In genomic region chr3:110886514-110886913, GRCh38 we compare ENCODE assay signal across 24 cellular contexts.
DNase-seq lines count a peak whose midpoint lies in the region; ATAC-seq and TF ChIP-seq lines count a peak whose summit lies in the region.
"Had no signal": no experiment of that assay in that cellular context is flagged by ENCODE, and none has a peak within 500 bp of the region (broad histone marks: within the 10 kb centered on the region; RNA-seq: fewer than 3 reads in every experiment).

No MANE protein-coding gene starts in this region.

- peaks cover 13% of the 10 kb centered on the region for H3K4me1 ChIP-seq in neuron (ENCODE audit: insufficient read depth, low read length)
- H3K4me1 ChIP-seq: BLaER1 had no signal

- no peaks in the 10 kb centered on the region for H3K27me3 Mint-ChIP-seq in CD14-positive monocyte (ENCODE audit: low read depth in 3 of 3)
- peaks cover 3% of the 10 kb centered on the region for H3K27me3 Mint-ChIP-seq in activated T-helper 2 cell treated with anti-CD3 and anti-CD28 coated beads, Interferon-gamma antibody, Interleukin-2, Interleukin-4, amounts not matched to agents 10 μg/mL and 5 μg/mL and 100 μg/mL, durations not matched to agents 14 hours and 24 hours and 36 hours (ENCODE audit: low read depth)
- no peaks in the 10 kb centered on the region for H3K27me3 Mint-ChIP-seq in activated CD8-positive, alpha-beta T cell treated with anti-CD3 and anti-CD28 coated beads for 36 hours
- H3K27me3 Mint-ChIP-seq: CD4-positive, alpha-beta T cell had no signal

- peaks cover 3 to 16% (median 4%) of the 10 kb centered on the region in 7 donors for H3K9me3 Mint-ChIP-seq in CD14-positive monocyte
- H3K9me3 Mint-ChIP-seq in activated T-helper 2 cell treated with anti-CD3 and anti-CD28 coated beads, Interferon-gamma antibody, Interleukin-2, Interleukin-4, amounts not matched to agents 10 μg/mL and 5 μg/mL and 100 μg/mL, durations not matched to agents 14 hours and 24 hours and 36 hours: no peaks in the 10 kb centered on the region
- H3K9me3 Mint-ChIP-seq in activated CD8-positive, alpha-beta T cell treated with anti-CD3 and anti-CD28 coated beads for 36 hours: no peaks in the 10 kb centered on the region
- H3K9me3 Mint-ChIP-seq: CD4-positive, alpha-beta T cell; HFFc6 had no signal

- CTCF ChIA-PET in activated CD8-positive, alpha-beta T cell treated with anti-CD3 and anti-CD28 coated beads for 36 hours (lab: Charles Lee): no interaction called here

- ATAC-seq in activated CD8-positive, alpha-beta T cell treated with anti-CD3 and anti-CD28 coated beads for 36 hours: no peak
- no peak for ATAC-seq in HG02678 (IDR thresholded peaks at IDR 0.05; ENCODE audit: unreplicated experiment)
- ATAC-seq: GM12878 had no signal

- no peaks in the 10 kb centered on the region for H3K27me3 ChIP-seq in neuron (ENCODE audit: insufficient read depth, low read length)
- H3K27me3 ChIP-seq: BLaER1, MG63 had no signal

- no peak overlapping the region for H3K4me3 Mint-ChIP-seq in CD14-positive monocyte
- no peak overlapping the region for H3K4me3 Mint-ChIP-seq in activated T-helper 2 cell treated with anti-CD3 and anti-CD28 coated beads, Interferon-gamma antibody, Interleukin-2, Interleukin-4, amounts not matched to agents 10 μg/mL and 5 μg/mL and 100 μg/mL, durations not matched to agents 14 hours and 24 hours and 36 hours (ENCODE audit: low read depth)
- H3K4me3 Mint-ChIP-seq in activated CD8-positive, alpha-beta T cell treated with anti-CD3 and anti-CD28 coated beads for 36 hours: no peak overlapping the region
- H3K4me3 Mint-ChIP-seq: CD4-positive, alpha-beta T cell; HFFc6 had no signal

- no peaks in the 10 kb centered on the region for H3K4me1 Mint-ChIP-seq in CD14-positive monocyte
- H3K4me1 Mint-ChIP-seq in activated T-helper 2 cell treated with anti-CD3 and anti-CD28 coated beads, Interferon-gamma antibody, Interleukin-2, Interleukin-4, amounts not matched to agents 10 μg/mL and 5 μg/mL and 100 μg/mL, durations not matched to agents 14 hours and 24 hours and 36 hours (ENCODE audit: low read depth): no peaks in the 10 kb centered on the region
- H3K4me1 Mint-ChIP-seq in activated CD8-positive, alpha-beta T cell treated with anti-CD3 and anti-CD28 coated beads for 36 hours (ENCODE audit: low read depth): no peaks in the 10 kb centered on the region

- intact Hi-C loops in CD14-positive monocyte (cut with micrococcal nuclease): no loop called here
- intact Hi-C loops in activated T-helper 2 cell treated with anti-CD3 and anti-CD28 coated beads, Interferon-gamma antibody, Interleukin-2, Interleukin-4, amounts not matched to agents 10 μg/mL and 5 μg/mL and 100 μg/mL, durations not matched to agents 14 hours and 24 hours and 36 hours (cut with micrococcal nuclease): no loop called here
- intact Hi-C loops in activated CD8-positive, alpha-beta T cell treated with anti-CD3 and anti-CD28 coated beads for 36 hours (cut with micrococcal nuclease): no loop called here

- H3K36me3 Mint-ChIP-seq in CD14-positive monocyte: no peaks in the 10 kb centered on the region
- H3K36me3 Mint-ChIP-seq in activated T-helper 2 cell treated with anti-CD3 and anti-CD28 coated beads, Interferon-gamma antibody, Interleukin-2, Interleukin-4, amounts not matched to agents 10 μg/mL and 5 μg/mL and 100 μg/mL, durations not matched to agents 14 hours and 24 hours and 36 hours (ENCODE audit: low read depth): no peaks in the 10 kb centered on the region
- no peaks in the 10 kb centered on the region for H3K36me3 Mint-ChIP-seq in activated CD8-positive, alpha-beta T cell treated with anti-CD3 and anti-CD28 coated beads for 36 hours (ENCODE audit: low read depth)

- no peak overlapping the region for H3K4me3 ChIP-seq in neuron (ENCODE audit: low read length)
- H3K4me3 ChIP-seq: BLaER1, GM12878, HAP-1, MG63 had no signal

- peak; percentile 59 for DNase-seq in NCI-H82 (lab: John Stamatoyannopoulos, UW)
- DNase-seq in NCI-H82 treated with DMSO at 0.1 percent for 48 hours (lab: John Stamatoyannopoulos, UW; ENCODE audit: unreplicated experiment): no peak
- peak; percentile 25 for DNase-seq in kidney tubule cell (ENCODE audit: low spot score)
- DNase-seq in CD14-positive monocyte (ENCODE audit: low spot score): no peak
- DNase-seq in activated T-helper 2 cell treated with anti-CD3 and anti-CD28 coated beads, Interferon-gamma antibody, Interleukin-2, Interleukin-4, amounts not matched to agents 10 μg/mL and 5 μg/mL and 100 μg/mL, durations not matched to agents 14 hours and 24 hours and 36 hours (ENCODE audit: low spot score): no peak
- DNase-seq in activated CD8-positive, alpha-beta T cell treated with anti-CD3 and anti-CD28 coated beads for 36 hours: no peak
- DNase-seq: 8988T; CD4-positive, alpha-beta T cell; GOT3; HFFc6; IMR-90; KG1; MG63; NCI-H1417; NCI-H1694; NCI-H2029 treated with DMSO at 0.1 percent for 48 hours; NCI-H226; NCI-H510A; SK-N-SH had no signal

- no peak for TF ChIP-seq CTCF in CD14-positive monocyte (IDR thresholded peaks at IDR 0.05)
- TF ChIP-seq CTCF in activated CD8-positive, alpha-beta T cell treated with anti-CD3 and anti-CD28 coated beads for 36 hours (IDR thresholded peaks at IDR 0.05): no peak

- no peak overlapping the region for H3K27ac Mint-ChIP-seq in CD14-positive monocyte
- H3K27ac Mint-ChIP-seq in activated T-helper 2 cell treated with anti-CD3 and anti-CD28 coated beads, Interferon-gamma antibody, Interleukin-2, Interleukin-4, amounts not matched to agents 10 μg/mL and 5 μg/mL and 100 μg/mL, durations not matched to agents 14 hours and 24 hours and 36 hours: no peak overlapping the region
- H3K27ac Mint-ChIP-seq in activated CD8-positive, alpha-beta T cell treated with anti-CD3 and anti-CD28 coated beads for 36 hours: no peak overlapping the region
- H3K27ac Mint-ChIP-seq: CD4-positive, alpha-beta T cell; HFFc6 had no signal

- no peaks in the 10 kb centered on the region for H3K36me3 ChIP-seq in neuron (ENCODE audit: insufficient read depth, low read length)
- H3K36me3 ChIP-seq: BLaER1, HAP-1, MG63 had no signal

- POLR2A ChIA-PET in activated CD8-positive, alpha-beta T cell treated with anti-CD3 and anti-CD28 coated beads for 36 hours (lab: Charles Lee): no interaction called here

- H3K9me3 ChIP-seq in neuron (ENCODE audit: low read length): no peaks in the 10 kb centered on the region
- H3K9me3 ChIP-seq: BLaER1, HAP-1, MG63, SK-N-SH had no signal

- H2AFZ ChIP-seq in neuron (ENCODE audit: low read depth, low read length): peak overlapping the region; percentile 1

Comparison
In these comparisons a context has a peak if more than half of its experiments do, and no peak if none do; other contexts are left out.
1. DNase-seq: peak in NCI-H82 (single experiment) and kidney tubule cell (single experiment); none in NCI-H82 treated with DMSO at 0.1 percent for 48 hours (single experiment), CD14-positive monocyte (single experiment), activated T-helper 2 cell treated with anti-CD3 and anti-CD28 coated beads, Interferon-gamma antibody, Interleukin-2, Interleukin-4, amounts not matched to agents 10 μg/mL and 5 μg/mL and 100 μg/mL, durations not matched to agents 14 hours and 24 hours and 36 hours (single experiment) and activated CD8-positive, alpha-beta T cell treated with anti-CD3 and anti-CD28 coated beads for 36 hours (single experiment).